Comparison of ENCODE assay signal across 8 cellular contexts in the genomic region with DNA sequence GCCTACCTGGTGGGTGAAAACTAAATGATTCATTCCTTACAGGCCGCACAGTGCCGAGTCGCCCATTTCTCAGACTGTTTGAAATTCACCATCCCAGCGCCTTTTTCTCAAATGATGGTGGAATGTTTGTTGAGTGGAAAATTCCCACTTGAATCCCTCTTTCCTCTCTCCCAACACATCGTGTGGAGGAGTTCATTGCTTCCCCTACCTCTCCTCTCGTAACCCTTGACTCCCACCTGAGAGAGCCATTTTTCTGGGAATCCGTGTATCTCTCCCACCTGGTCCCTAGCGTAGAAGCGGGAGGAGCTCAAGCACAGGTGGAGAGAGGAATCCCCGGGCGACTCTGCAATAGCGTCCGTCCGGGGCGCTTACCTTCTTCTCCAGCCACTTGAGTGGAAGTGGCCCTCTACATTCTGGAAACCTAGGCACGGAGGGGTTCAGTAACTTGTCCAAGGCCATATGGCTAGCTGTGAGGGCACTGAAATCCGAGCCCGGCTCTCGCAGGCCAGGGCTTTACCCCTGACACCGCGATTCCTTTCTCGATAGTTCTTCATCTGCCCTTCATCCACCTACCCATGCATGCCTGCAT. TPM values are rescaled to one million over a fixed set of nuclear protein-coding genes. Genes with fewer than 3 reads are reported as not detected.
A peak's percentile ranks its signal among the peaks of the same experiment; 100 is the strongest.
DNase-seq lines count a peak whose midpoint lies in the region; ATAC-seq, FAIRE-seq and TF ChIP-seq lines count a peak whose summit lies in the region.

No MANE protein-coding gene starts in this region.

- H3K4me3 ChIP-seq in right atrium auricular region, result peak overlapping the region; percentile 53 to 75
- peak overlapping the region; percentile 66 to 80 (median 70) for H3K4me3 ChIP-seq in gastrocnemius medialis

- in situ Hi-C loops in gastrocnemius medialis (cut with MboI; ENCODE audit: low sequenced_read_pairs in 4 of 4), result no loop called here

- H3K36me3 ChIP-seq in right atrium auricular region (no peaks in the 10 kb centered on the region), gastrocnemius medialis (no peaks in the 10 kb centered on the region)

- FAIRE-seq in GM12892 (lab: Jason Lieb, UNC), result no peak

- H3K9me3 ChIP-seq in right atrium auricular region, result no peaks in the 10 kb centered on the region
- no peaks in the 10 kb centered on the region for H3K9me3 ChIP-seq in gastrocnemius medialis

- peaks cover 3% of the 10 kb centered on the region for H3K36me3 Mint-ChIP-seq in activated CD4-positive, alpha-beta memory T cell treated with anti-CD3 and anti-CD28 coated beads, Interleukin-2, amount 10 ng/mL, durations not matched to agents 7 days and 5 days (ENCODE audit: low read depth)

- POLR2A ChIA-PET in activated CD4-positive, alpha-beta memory T cell treated with anti-CD3 and anti-CD28 coated beads, Interleukin-2, amount 10 ng/mL, durations not matched to agents 7 days and 5 days (lab: Charles Lee), result no interaction called here

- CTCF ChIA-PET in activated CD4-positive, alpha-beta memory T cell treated with anti-CD3 and anti-CD28 coated beads, Interleukin-2, amount 10 ng/mL, durations not matched to agents 7 days and 5 days (lab: Charles Lee), result interaction anchor here (1.3 kb wide), 1 partner anchor 9 kb away, joined by 3 read pairs; no protein-coding TSS in a partner anchor

- peaks cover 14% of the 10 kb centered on the region for H3K4me1 Mint-ChIP-seq in activated CD4-positive, alpha-beta memory T cell treated with anti-CD3 and anti-CD28 coated beads, Interleukin-2, amount 10 ng/mL, durations not matched to agents 7 days and 5 days

- TF ChIP-seq CTCF in right atrium auricular region (IDR thresholded peaks at IDR 0.05) (no peak), gastrocnemius medialis (IDR thresholded peaks at IDR 0.05 in 4 of 5, conservative IDR thresholded peaks at IDR 0.05 in 1 of 5) (no peak)

- H3K27ac ChIP-seq in right atrium auricular region, result peak overlapping the region; percentile 87 to 92
- peak overlapping the region; percentile 74 to 89 (median 86) for H3K27ac ChIP-seq in gastrocnemius medialis

- peaks cover 55% of the 10 kb centered on the region for H3K27me3 Mint-ChIP-seq in activated CD4-positive, alpha-beta memory T cell treated with anti-CD3 and anti-CD28 coated beads, Interleukin-2, amount 10 ng/mL, durations not matched to agents 7 days and 5 days

- H3K4me1 ChIP-seq in right atrium auricular region (peaks cover 0 to 11% of the 10 kb centered on the region in 2 donors), gastrocnemius medialis (no peaks in the 10 kb centered on the region)

- H3K4me3 Mint-ChIP-seq in activated CD4-positive, alpha-beta memory T cell treated with anti-CD3 and anti-CD28 coated beads, Interleukin-2, amount 10 ng/mL, durations not matched to agents 7 days and 5 days, result peak overlapping the region; percentile 61

- no peak overlapping the region for H3K27ac Mint-ChIP-seq in activated CD4-positive, alpha-beta memory T cell treated with anti-CD3 and anti-CD28 coated beads, Interleukin-2, amount 10 ng/mL, durations not matched to agents 7 days and 5 days

- intact Hi-C loops in gastrocnemius medialis (cut with DNase I; ENCODE audit: low total_unique reads), result no loop called here

- DNase-seq in GM03348 (ENCODE audit: low spot score), result peak; percentile 27
- DNase-seq in activated CD4-positive, alpha-beta memory T cell treated with anti-CD3 and anti-CD28 coated beads, Interleukin-2, amount 10 ng/mL, durations not matched to agents 7 days and 5 days, result no peak
- DNase-seq in right atrium auricular region (ENCODE audit: low spot score), result no peak
- no peak for DNase-seq in gastrocnemius medialis
- DNase-seq in kidney glomerular epithelial cell (lab: John Stamatoyannopoulos, UW), result no peak
- DNase-seq in NOMO-1 (lab: John Stamatoyannopoulos, UW; ENCODE audit: unreplicated experiment in 2 of 2), result no peak
- DNase-seq in GM12892 (ENCODE audit: insufficient read length), result no peak

- H3K27me3 ChIP-seq in right atrium auricular region (no peaks in the 10 kb centered on the region), gastrocnemius medialis (peaks cover 4 to 9% (median 7%) of the 10 kb centered on the region in 3 donors)

- ATAC-seq in gastrocnemius medialis (peak in 1 of 2 donors; percentile 3), HG02571 (IDR thresholded peaks at IDR 0.05; ENCODE audit: unreplicated experiment) (no peak)

- H3K9me3 Mint-ChIP-seq in activated CD4-positive, alpha-beta memory T cell treated with anti-CD3 and anti-CD28 coated beads, Interleukin-2, amount 10 ng/mL, durations not matched to agents 7 days and 5 days, result no peaks in the 10 kb centered on the region

- TF ChIP-seq POLR2A in gastrocnemius medialis (IDR thresholded peaks at IDR 0.05) (no peak), GM12892 (IDR thresholded peaks at IDR 0.05; ENCODE audit: low read depth, low read length) (no peak)

RNA-seq across cellular contexts. Expression of gene OSMR, which starts 0.7 kb away (rescaled TPM):
- total RNA-seq in activated CD4-positive, alpha-beta memory T cell treated with anti-CD3 and anti-CD28 coated beads, Interleukin-2, amount 10 ng/mL, durations not matched to agents 7 days and 5 days, result not detected
- 10 to 100 TPM; 13.8 to 28.6 TPM for total RNA-seq in right atrium auricular region
- 10 to 100 TPM in 1 of 4 donors, 1 to 10 TPM in 3; 4.9 to 12.4 (median 6.5) TPM for total RNA-seq in gastrocnemius medialis
- polyA plus RNA-seq in GM12892 (2012; ENCODE audit: missing spikeins), result 0.06 TPM

Comparison
In these comparisons a context has a peak if more than half of its experiments do, and no peak if none do; other contexts are left out.
1. RNA of gene OSMR, which starts 0.7 kb away (total RNA-seq): 13.8 to 28.6 TPM in right atrium auricular region and 4.9 to 12.4 TPM in gastrocnemius medialis; not detected in activated CD4-positive, alpha-beta memory T cell treated with anti-CD3 and anti-CD28 coated beads, Interleukin-2, amount 10 ng/mL, durations not matched to agents 7 days and 5 days; every median in the first group is over 4 times any median in the second.